In genomic region chrX:39361736-39362135, GRCh38 we compare ENCODE assay signal across 30 cellular contexts.
DNase-seq lines count a peak whose midpoint lies in the region; ATAC-seq, FAIRE-seq and TF ChIP-seq lines count a peak whose summit lies in the region.
"Had no signal": no experiment of that assay in that cellular context is flagged by ENCODE, and none has a peak within 500 bp of the region (broad histone marks: within the 10 kb centered on the region; RNA-seq: fewer than 3 reads in every experiment).

No MANE protein-coding gene starts in this region.

- H3K27ac Mint-ChIP-seq in CD8-positive, alpha-beta memory T cell, result peak overlapping the region in 1 of 8 donors; percentile 66
- H3K27ac Mint-ChIP-seq: activated CD4-positive, alpha-beta T cell treated with anti-CD3 and anti-CD28 coated beads, Interleukin-2, amount 10 ng/mL, durations not matched to agents 24 days and 14 days; activated CD8-positive, alpha-beta memory T cell treated with anti-CD3 and anti-CD28 coated beads, Interleukin-2, amount 10 ng/mL, durations not matched to agents 7 days and 5 days; activated naive CD4-positive, alpha-beta T cell treated with anti-CD3 and anti-CD28 coated beads for 36 hours; activated T-cell treated with anti-CD3 and anti-CD28 coated beads, Interleukin-2, amount 50 U/mL, for 72 hours; H9; neural progenitor cell had no signal

- no peak overlapping the region for H3K4me3 Mint-ChIP-seq in CD8-positive, alpha-beta memory T cell
- H3K4me3 Mint-ChIP-seq: activated CD4-positive, alpha-beta T cell treated with anti-CD3 and anti-CD28 coated beads, Interleukin-2, amount 10 ng/mL, durations not matched to agents 24 days and 14 days; activated CD8-positive, alpha-beta memory T cell treated with anti-CD3 and anti-CD28 coated beads, Interleukin-2, amount 10 ng/mL, durations not matched to agents 7 days and 5 days; activated naive CD4-positive, alpha-beta T cell treated with anti-CD3 and anti-CD28 coated beads for 36 hours; activated T-cell treated with anti-CD3 and anti-CD28 coated beads, Interleukin-2, amount 50 U/mL, for 72 hours; H9; neural progenitor cell had no signal

- H3K9me1 ChIP-seq in K562 (ENCODE audit: control insufficient read depth, insufficient read depth, low read length), result no peaks in the 10 kb centered on the region

- intact Hi-C loops in K562 (cut with micrococcal nuclease) (no loop called here), ovary (cut with DNase I) (loop anchor here in 1 of 4 donors (10.0 kb wide), 1 partner anchor 57 kb away; no protein-coding TSS in a partner anchor)

- TF ChIP-seq RAD21 in K562 (CRISPR knock-in tag; conservative IDR thresholded peaks at IDR 0.05 in 1 of 2, IDR thresholded peaks at IDR 0.05 in 1 of 2), result no peak

- no peaks in the 10 kb centered on the region for H3K79me2 ChIP-seq in K562 (ENCODE audit: control insufficient read depth, insufficient read depth, low read length)

- H3K4me3 ChIP-seq in K562 (no peak overlapping the region), ovary (no peak overlapping the region)
- H3K4me3 ChIP-seq in CD8-positive, alpha-beta memory T cell (ENCODE audit: low read length), result no peak overlapping the region
- H3K4me3 ChIP-seq: breast epithelium, lung, neural progenitor cell, prostate gland, SK-N-MC, suprapubic skin, uterus had no signal

- no peak overlapping the region for H3K4me2 ChIP-seq in K562 (ENCODE audit: insufficient read depth, low read length)
- H3K4me2 ChIP-seq: neural progenitor cell had no signal

- H3K27me3 Mint-ChIP-seq in CD8-positive, alpha-beta memory T cell, result peaks cover 0 to 10% of the 10 kb centered on the region in 2 donors
- H3K27me3 Mint-ChIP-seq: activated CD4-positive, alpha-beta T cell treated with anti-CD3 and anti-CD28 coated beads, Interleukin-2, amount 10 ng/mL, durations not matched to agents 24 days and 14 days; activated CD8-positive, alpha-beta memory T cell treated with anti-CD3 and anti-CD28 coated beads, Interleukin-2, amount 10 ng/mL, durations not matched to agents 7 days and 5 days had no signal

- H3K36me3 Mint-ChIP-seq in CD8-positive, alpha-beta memory T cell, result no peaks in the 10 kb centered on the region
- H3K36me3 Mint-ChIP-seq: activated CD8-positive, alpha-beta memory T cell treated with anti-CD3 and anti-CD28 coated beads, Interleukin-2, amount 10 ng/mL, durations not matched to agents 7 days and 5 days; neural progenitor cell had no signal

- ATAC-seq in K562, result no peak
- ATAC-seq: activated CD8-positive, alpha-beta memory T cell treated with anti-CD3 and anti-CD28 coated beads, Interleukin-2, amount 10 ng/mL, durations not matched to agents 7 days and 5 days; activated T-cell treated with anti-CD3 and anti-CD28 coated beads, Interleukin-2, amount 50 U/mL, for 72 hours had no signal

- H3K9me3 Mint-ChIP-seq in CD8-positive, alpha-beta memory T cell, result no peaks in the 10 kb centered on the region
- H3K9me3 Mint-ChIP-seq: activated naive CD4-positive, alpha-beta T cell treated with anti-CD3 and anti-CD28 coated beads for 36 hours had no signal

- CTCF ChIA-PET in K562 (lab: Yijun Ruan, JAX; ENCODE audit: low intra/inter-chr PET ratio), result no interaction called here
- CTCF ChIA-PET in CD8-positive, alpha-beta memory T cell (lab: Charles Lee), result no interaction called here

- FAIRE-seq in K562 (lab: Jason Lieb, UNC), result no peak
- FAIRE-seq in GM12892 (lab: Jason Lieb, UNC), result no peak
- FAIRE-seq: endometrium, GM12891, keratinocyte had no signal

- POLR2A ChIA-PET in K562 (lab: Yijun Ruan, JAX), result interaction anchor here (0.6 kb wide), 1 partner anchor 573 kb away, joined by 3 read pairs; no protein-coding TSS in a partner anchor
- POLR2A ChIA-PET in CD8-positive, alpha-beta memory T cell (lab: Charles Lee), result no interaction called here

- no peaks in the 10 kb centered on the region for H3K36me3 ChIP-seq in K562 (ENCODE audit: control insufficient read depth, insufficient read depth, low read length)
- H3K36me3 ChIP-seq in CD8-positive, alpha-beta memory T cell (ENCODE audit: insufficient read depth, low read length), result no peaks in the 10 kb centered on the region
- H3K36me3 ChIP-seq in ovary, result no peaks in the 10 kb centered on the region
- H3K36me3 ChIP-seq: breast epithelium, neural progenitor cell, prostate gland, suprapubic skin, uterus, WERI-Rb-1 had no signal

- TF ChIP-seq EP300 in K562 (IDR thresholded peaks at IDR 0.05; ENCODE audit: low read length) (no peak), ovary (IDR thresholded peaks at IDR 0.05) (no peak)

- in situ Hi-C loops in K562 (cut with MboI), result no loop called here

- TF ChIP-seq CTCF in K562 (IDR thresholded peaks at IDR 0.05 in 2 of 3, conservative IDR thresholded peaks at IDR 0.05 in 1 of 3; ENCODE audit: insufficient read depth in 2 of 3, low read depth in 1 of 3, low read length in 3 of 3), result no peak
- TF ChIP-seq CTCF in ovary (IDR thresholded peaks at IDR 0.05), result no peak

- no peak overlapping the region for H2AFZ ChIP-seq in K562 (ENCODE audit: low read depth, low read length)
- H2AFZ ChIP-seq: neural progenitor cell had no signal

- no peak overlapping the region for H3K9ac ChIP-seq in K562 (ENCODE audit: insufficient read depth in 1 of 2, low read depth in 2 of 2, low read length in 2 of 2)
- H3K9ac ChIP-seq: neural progenitor cell had no signal

- H3K27me3 ChIP-seq in K562 (ENCODE audit: control insufficient read depth in 2 of 2, insufficient read depth in 2 of 2, low read length in 2 of 2) (peaks cover 0 to 9% of the 10 kb centered on the region in 2 experiments; a peak in 1 of 5 replicates), ovary (no peaks in the 10 kb centered on the region)
- H3K27me3 ChIP-seq in CD8-positive, alpha-beta memory T cell (ENCODE audit: insufficient read depth, low read length, poor library complexity, severe bottlenecking), result no peaks in the 10 kb centered on the region
- H3K27me3 ChIP-seq: neural progenitor cell, suprapubic skin, uterus had no signal

- TF ChIP-seq POLR2A in K562 (conservative IDR thresholded peaks at IDR 0.05), result no peak
- TF ChIP-seq POLR2A in ovary (IDR thresholded peaks at IDR 0.05), result no peak
- no peak for TF ChIP-seq POLR2A in GM12892 (IDR thresholded peaks at IDR 0.05; ENCODE audit: low read depth, low read length)

- H3K9me3 ChIP-seq in K562 (replicated peaks; ENCODE audit: control insufficient read depth, insufficient read depth, low read depth, low read length) (no peaks in the 10 kb centered on the region), ovary (no peaks in the 10 kb centered on the region)
- no peaks in the 10 kb centered on the region for H3K9me3 ChIP-seq in CD8-positive, alpha-beta memory T cell (ENCODE audit: low read length)
- H3K9me3 ChIP-seq: breast epithelium, Caco-2, prostate gland, suprapubic skin, uterus had no signal

- H3K27ac ChIP-seq in K562 (ENCODE audit: extremely low read depth, low read depth, low read length), result no peak overlapping the region
- H3K27ac ChIP-seq in CD8-positive, alpha-beta memory T cell (ENCODE audit: low read depth, low read length), result no peak overlapping the region
- H3K27ac ChIP-seq in ovary, result no peak overlapping the region
- H3K27ac ChIP-seq: breast epithelium, neural progenitor cell, prostate gland, RWPE1, SK-N-MC, suprapubic skin, uterus, WERI-Rb-1 had no signal

- no peaks in the 10 kb centered on the region for H4K20me1 ChIP-seq in K562 (replicated peaks; ENCODE audit: control insufficient read depth, insufficient read depth, low read length)

- no peaks in the 10 kb centered on the region for H3K4me1 ChIP-seq in K562 (replicated peaks in 1 of 2; ENCODE audit: control insufficient read depth in 2 of 2, insufficient read depth in 2 of 2, low read length in 2 of 2)
- H3K4me1 ChIP-seq in CD8-positive, alpha-beta memory T cell (ENCODE audit: insufficient read depth, low read length), result no peaks in the 10 kb centered on the region
- H3K4me1 ChIP-seq in ovary (ENCODE audit: insufficient read depth), result no peaks in the 10 kb centered on the region
- H3K4me1 ChIP-seq: breast epithelium, Caco-2, neural progenitor cell, prostate gland, suprapubic skin, uterus had no signal

- no TSS peak for BruUV-seq in K562 (replicated peaks; lab: Mats Ljungman, UMichigan)

- H3K4me1 Mint-ChIP-seq in CD8-positive, alpha-beta memory T cell, result peaks cover 0 to 3% (median 0%) of the 10 kb centered on the region in 3 donors
- H3K4me1 Mint-ChIP-seq: activated CD8-positive, alpha-beta memory T cell treated with anti-CD3 and anti-CD28 coated beads, Interleukin-2, amount 10 ng/mL, durations not matched to agents 7 days and 5 days; H9; neural progenitor cell had no signal

- DNase-seq in COLO829 (ENCODE audit: low spot score), result peak; percentile 66
- peak; percentile 36 for DNase-seq in NCI-H2171 treated with DMSO at 0.1 percent for 48 hours (lab: John Stamatoyannopoulos, UW)
- DNase-seq in K562 (ENCODE audit: extremely low read depth in 1 of 4, low spot score in 3 of 4), result no peak
- peak; percentile 80 for DNase-seq in medulla oblongata (ENCODE audit: extremely low spot score)
- DNase-seq in CD8-positive, alpha-beta memory T cell, result no peak
- DNase-seq in NCI-H2029 treated with DMSO at 0.1 percent for 48 hours (lab: John Stamatoyannopoulos, UW), result no peak
- no peak for DNase-seq in ovary
- no peak for DNase-seq in GM12892 (ENCODE audit: insufficient read length)
- DNase-seq: activated CD4-positive, alpha-beta T cell treated with anti-CD3 and anti-CD28 coated beads, Interleukin-2, amount 10 ng/mL, durations not matched to agents 24 days and 14 days; activated CD8-positive, alpha-beta memory T cell treated with anti-CD3 and anti-CD28 coated beads, Interleukin-2, amount 10 ng/mL, durations not matched to agents 7 days and 5 days; activated naive CD4-positive, alpha-beta T cell treated with anti-CD3 and anti-CD28 coated beads for 36 hours; activated T-cell treated with anti-CD3 and anti-CD28 coated beads, Interleukin-2, amount 50 U/mL, for 72 hours; Caco-2; cortex of kidney; H9; NCI-H187; NCI-H524; stimulated activated CD4-positive, alpha-beta T cell treated with anti-CD3 and anti-CD28 coated beads, Interleukin-1b, Interleukin-23, amount 100 ng/mL, for 48 hours; uterus; WERI-Rb-1 had no signal

TF ChIP-seq in K562, 482 proteins besides CTCF, POLR2A, EP300 and RAD21 (continues in another document):
- no peak for TF ChIP-seq ZNF41 (CRISPR knock-in tag; conservative IDR thresholded peaks at IDR 0.05)

Comparison
In these comparisons a context has a peak if more than half of its experiments do, and no peak if none do; other contexts are left out.
1. DNase-seq: peak in COLO829 (single experiment), NCI-H2171 treated with DMSO at 0.1 percent for 48 hours (single experiment) and medulla oblongata (single experiment); none in K562 (0 of 4), CD8-positive, alpha-beta memory T cell (0 of 5), NCI-H2029 treated with DMSO at 0.1 percent for 48 hours (single experiment), ovary (0 of 5) and GM12892 (single experiment).